1 cellular context compared by ENCODE assay signal in the genomic region with DNA sequence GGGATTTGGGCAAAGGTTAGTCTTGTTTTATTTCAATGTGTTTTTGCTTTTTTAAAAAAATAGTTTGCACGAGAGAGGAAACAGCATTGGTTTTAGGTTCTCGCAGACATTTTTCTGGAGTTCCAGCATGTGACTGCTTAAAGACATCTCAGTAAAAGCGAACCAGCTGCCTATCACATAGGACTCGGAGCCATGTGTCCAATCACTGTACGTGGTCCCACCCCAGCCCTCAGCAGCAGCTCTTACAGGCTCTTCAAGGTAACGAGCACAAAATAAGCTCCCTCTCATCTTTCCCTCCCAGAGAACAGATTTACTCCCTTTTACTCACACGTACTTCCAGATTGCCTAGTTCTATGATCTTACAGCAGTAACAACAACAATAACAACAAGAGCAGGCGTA.
TF ChIP-seq lines count a peak whose summit lies in the region.

No MANE protein-coding gene starts in this region.

TF ChIP-seq in GM23338, 12 proteins besides CTCF, POLR2A, EP300 and RAD21 (continued from another document):
- TF ChIP-seq ZNF331 (CRISPR knock-in tag; IDR thresholded peaks at IDR 0.05; ENCODE audit: low read depth) (no peak), EZH2 (IDR thresholded peaks at IDR 0.05; ENCODE audit: low read depth, unreplicated experiment) (no peak), JUNB (IDR thresholded peaks at IDR 0.05; ENCODE audit: unreplicated experiment) (no peak)
- TF ChIP-seq, protein P1, sequence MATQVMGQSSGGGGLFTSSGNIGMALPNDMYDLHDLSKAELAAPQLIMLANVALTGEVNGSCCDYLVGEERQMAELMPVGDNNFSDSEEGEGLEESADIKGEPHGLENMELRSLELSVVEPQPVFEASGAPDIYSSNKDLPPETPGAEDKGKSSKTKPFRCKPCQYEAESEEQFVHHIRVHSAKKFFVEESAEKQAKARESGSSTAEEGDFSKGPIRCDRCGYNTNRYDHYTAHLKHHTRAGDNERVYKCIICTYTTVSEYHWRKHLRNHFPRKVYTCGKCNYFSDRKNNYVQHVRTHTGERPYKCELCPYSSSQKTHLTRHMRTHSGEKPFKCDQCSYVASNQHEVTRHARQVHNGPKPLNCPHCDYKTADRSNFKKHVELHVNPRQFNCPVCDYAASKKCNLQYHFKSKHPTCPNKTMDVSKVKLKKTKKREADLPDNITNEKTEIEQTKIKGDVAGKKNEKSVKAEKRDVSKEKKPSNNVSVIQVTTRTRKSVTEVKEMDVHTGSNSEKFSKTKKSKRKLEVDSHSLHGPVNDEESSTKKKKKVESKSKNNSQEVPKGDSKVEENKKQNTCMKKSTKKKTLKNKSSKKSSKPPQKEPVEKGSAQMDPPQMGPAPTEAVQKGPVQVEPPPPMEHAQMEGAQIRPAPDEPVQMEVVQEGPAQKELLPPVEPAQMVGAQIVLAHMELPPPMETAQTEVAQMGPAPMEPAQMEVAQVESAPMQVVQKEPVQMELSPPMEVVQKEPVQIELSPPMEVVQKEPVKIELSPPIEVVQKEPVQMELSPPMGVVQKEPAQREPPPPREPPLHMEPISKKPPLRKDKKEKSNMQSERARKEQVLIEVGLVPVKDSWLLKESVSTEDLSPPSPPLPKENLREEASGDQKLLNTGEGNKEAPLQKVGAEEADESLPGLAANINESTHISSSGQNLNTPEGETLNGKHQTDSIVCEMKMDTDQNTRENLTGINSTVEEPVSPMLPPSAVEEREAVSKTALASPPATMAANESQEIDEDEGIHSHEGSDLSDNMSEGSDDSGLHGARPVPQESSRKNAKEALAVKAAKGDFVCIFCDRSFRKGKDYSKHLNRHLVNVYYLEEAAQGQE (IDR thresholded peaks at IDR 0.05; ENCODE audit: unreplicated experiment) = no peak
- TF ChIP-seq, protein P2, sequence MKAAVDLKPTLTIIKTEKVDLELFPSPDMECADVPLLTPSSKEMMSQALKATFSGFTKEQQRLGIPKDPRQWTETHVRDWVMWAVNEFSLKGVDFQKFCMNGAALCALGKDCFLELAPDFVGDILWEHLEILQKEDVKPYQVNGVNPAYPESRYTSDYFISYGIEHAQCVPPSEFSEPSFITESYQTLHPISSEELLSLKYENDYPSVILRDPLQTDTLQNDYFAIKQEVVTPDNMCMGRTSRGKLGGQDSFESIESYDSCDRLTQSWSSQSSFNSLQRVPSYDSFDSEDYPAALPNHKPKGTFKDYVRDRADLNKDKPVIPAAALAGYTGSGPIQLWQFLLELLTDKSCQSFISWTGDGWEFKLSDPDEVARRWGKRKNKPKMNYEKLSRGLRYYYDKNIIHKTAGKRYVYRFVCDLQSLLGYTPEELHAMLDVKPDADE (IDR thresholded peaks at IDR 0.05) = no peak
